Comparison of ENCODE assay signal across 1 cellular context in genomic region chr6:37049990-37050853, GRCh38.
A peak's percentile ranks its signal among the peaks of the same experiment; 100 is the strongest.
TF ChIP-seq lines count a peak whose summit lies in the region.

No MANE protein-coding gene starts in this region.

TF ChIP-seq in K562, 482 proteins besides CTCF, POLR2A, EP300 and RAD21 (continued from another document and continues in another):
- TF ChIP-seq ZNF280B (CRISPR knock-in tag; IDR thresholded peaks at IDR 0.05): 0 out of 2 replicates have a peak, but pooled peaks have one; percentile 19
- TF ChIP-seq CCAR2 (IDR thresholded peaks at IDR 0.05; ENCODE audit: low read depth, low read length): no peak
- TF ChIP-seq CEBPG (CRISPR knock-in tag; IDR thresholded peaks at IDR 0.05): no peak
- no peak for TF ChIP-seq CEBPG (tag; conservative IDR thresholded peaks at IDR 0.05 in 1 of 2, IDR thresholded peaks at IDR 0.05 in 1 of 2)
- TF ChIP-seq ZZZ3 (IDR thresholded peaks at IDR 0.05): peak; percentile 54; the same call in 1 of the 2 replicates
- no peak for TF ChIP-seq HNRNPUL1 (IDR thresholded peaks at IDR 0.05; ENCODE audit: low read length)
- TF ChIP-seq SMAD2 (IDR thresholded peaks at IDR 0.05; ENCODE audit: low read depth, low read length): no peak
- TF ChIP-seq BRF2 (IDR thresholded peaks at IDR 0.05; ENCODE audit: borderline replicate concordance, insufficient read depth, insufficient read length): no peak
- peak; percentile 82 for TF ChIP-seq BHLHE40 (IDR thresholded peaks at IDR 0.05; ENCODE audit: low read length)
- TF ChIP-seq EGR1 (conservative IDR thresholded peaks at IDR 0.05): peak; percentile 75
- peak; percentile 88; the same call in 1 of the 2 replicates for TF ChIP-seq CUX1 (CRISPR knock-in tag; IDR thresholded peaks at IDR 0.05)
- TF ChIP-seq HDAC1 (IDR thresholded peaks at IDR 0.05): peak in 1 of 2 experiments; percentile 88; a peak in 2 of 4 replicates
- no peak for TF ChIP-seq RFX7 (CRISPR knock-in tag; IDR thresholded peaks at IDR 0.05)
- TF ChIP-seq THRA (IDR thresholded peaks at IDR 0.05): no peak
- TF ChIP-seq ZSCAN29 (IDR thresholded peaks at IDR 0.05): no peak
- TF ChIP-seq ELK1 (CRISPR knock-in tag; IDR thresholded peaks at IDR 0.05): no peak
- peak; percentile 40; the same call in 1 of the 2 replicates for TF ChIP-seq SIN3B (IDR thresholded peaks at IDR 0.05; ENCODE audit: low read depth)
- TF ChIP-seq PCBP2 (IDR thresholded peaks at IDR 0.05; ENCODE audit: low read depth, low read length, poor library complexity, severe bottlenecking): no peak
- no peak for TF ChIP-seq FOXM1 (IDR thresholded peaks at IDR 0.05; ENCODE audit: low read depth)
- no peak for TF ChIP-seq FOXM1 (CRISPR knock-in tag; IDR thresholded peaks at IDR 0.05; ENCODE audit: low read depth)
- peak; percentile 93 for TF ChIP-seq SMAD4 (CRISPR knock-in tag; conservative IDR thresholded peaks at IDR 0.05)
- peak; percentile 97 for TF ChIP-seq HMGN3 (IDR thresholded peaks at IDR 0.05; ENCODE audit: borderline replicate concordance, extremely low read depth, insufficient read length, low read depth, low read length)
- TF ChIP-seq CBX2 (IDR thresholded peaks at IDR 0.05; ENCODE audit: insufficient read depth, low read length, poor library complexity, severe bottlenecking): no peak
- TF ChIP-seq ZNF449 (CRISPR knock-in tag; IDR thresholded peaks at IDR 0.05): peak; percentile 31; the same call in 1 of the 2 replicates
- TF ChIP-seq ARID3A (IDR thresholded peaks at IDR 0.05; ENCODE audit: borderline replicate concordance, low read depth, low read length): 0 out of 2 replicates have a peak, but pooled peaks have one; percentile 48
- TF ChIP-seq SMARCE1 (IDR thresholded peaks at IDR 0.05): peak; percentile 89
- TF ChIP-seq TRIM28 (IDR thresholded peaks at IDR 0.05): no peak
- peak; percentile 79; the same call in 1 of the 2 replicates for TF ChIP-seq PML (IDR thresholded peaks at IDR 0.05; ENCODE audit: low read length)
- TF ChIP-seq CGGBP1 (CRISPR knock-in tag; IDR thresholded peaks at IDR 0.05): no peak
- TF ChIP-seq SIX5 (IDR thresholded peaks at IDR 0.05; ENCODE audit: borderline replicate concordance in 1 of 2, insufficient read depth in 1 of 2, low read depth in 1 of 2, low read length in 2 of 2): no peak
- peak; percentile 48 for TF ChIP-seq POLR2H (tag; IDR thresholded peaks at IDR 0.05; ENCODE audit: low read depth)
- 0 out of 2 replicates have a peak, but pooled peaks have one; percentile 29 for TF ChIP-seq PYGO2 (tag; IDR thresholded peaks at IDR 0.05)
- no peak for TF ChIP-seq MAFG (tag; conservative IDR thresholded peaks at IDR 0.05)
- no peak for TF ChIP-seq GTF2B (IDR thresholded peaks at IDR 0.05; ENCODE audit: extremely low read depth, insufficient read length)
- peak; percentile 92 for TF ChIP-seq ZBTB2 (IDR thresholded peaks at IDR 0.05)
- TF ChIP-seq ZNF586 (CRISPR knock-in tag; conservative IDR thresholded peaks at IDR 0.05): no peak
- TF ChIP-seq LCOR (CRISPR knock-in tag; IDR thresholded peaks at IDR 0.05): peak; percentile 75
- no peak for TF ChIP-seq ATF2 (CRISPR knock-in tag; IDR thresholded peaks at IDR 0.05)
- TF ChIP-seq EWSR1 (IDR thresholded peaks at IDR 0.05; ENCODE audit: borderline replicate concordance, low read depth, partially characterized antibody): no peak
- TF ChIP-seq RB1 (IDR thresholded peaks at IDR 0.05; ENCODE audit: low read depth): peak; percentile 61; the same call in 1 of the 2 replicates
- no peak for TF ChIP-seq ZNF274 (IDR thresholded peaks at IDR 0.05; ENCODE audit: borderline replicate concordance, low read depth, low read length)
- peak; percentile 68; the same call in 1 of the 2 replicates for TF ChIP-seq PHB (CRISPR knock-in tag; IDR thresholded peaks at IDR 0.05)
- TF ChIP-seq KAT8 (IDR thresholded peaks at IDR 0.05; ENCODE audit: low read depth): no peak
- TF ChIP-seq ZNF3 (CRISPR knock-in tag; IDR thresholded peaks at IDR 0.05): no peak
- TF ChIP-seq CBX8 (IDR thresholded peaks at IDR 0.05; ENCODE audit: borderline replicate concordance, extremely low read depth, low read depth, low read length, poor library complexity, severe bottlenecking): no peak
- no peak for TF ChIP-seq ZC3H4 (CRISPR knock-in tag; IDR thresholded peaks at IDR 0.05; ENCODE audit: borderline replicate concordance)
- no peak for TF ChIP-seq ZNF778 (CRISPR knock-in tag; IDR thresholded peaks at IDR 0.05)
- TF ChIP-seq HEY1 (CRISPR knock-in tag; IDR thresholded peaks at IDR 0.05; ENCODE audit: borderline replicate concordance): no peak
- TF ChIP-seq GABPA (tag; conservative IDR thresholded peaks at IDR 0.05; ENCODE audit: low read depth): peak; percentile 61; the same call in 1 of the 2 replicates
- TF ChIP-seq SMAD3 (CRISPR knock-in tag; conservative IDR thresholded peaks at IDR 0.05): no peak; the same call in 1 of the 2 replicates
